21 cellular contexts compared by ENCODE assay signal in genomic region chr19:33898062-33898677, GRCh38.
DNase-seq lines count a peak whose midpoint lies in the region; ATAC-seq, FAIRE-seq and TF ChIP-seq lines count a peak whose summit lies in the region.
"Had no signal": no experiment of that assay in that cellular context is flagged by ENCODE, and none has a peak within 500 bp of the region (broad histone marks: within the 10 kb centered on the region; RNA-seq: fewer than 3 reads in every experiment).

No MANE protein-coding gene starts in this region.

- no peaks in the 10 kb centered on the region for H4K20me1 ChIP-seq in HepG2 (ENCODE audit: insufficient read depth, low read length)
- no peaks in the 10 kb centered on the region for H4K20me1 ChIP-seq in K562 (replicated peaks; ENCODE audit: control insufficient read depth, insufficient read depth, low read length)
- no peaks in the 10 kb centered on the region for H4K20me1 ChIP-seq in smooth muscle cell (ENCODE audit: low read depth)
- H4K20me1 ChIP-seq in Karpas-422 (ENCODE audit: insufficient read depth, low read depth, low read length), result no peaks in the 10 kb centered on the region
- H4K20me1 ChIP-seq: BLaER1 treated with 17β-estradiol and CSF1 and Interleukin-3, amounts not matched to agents 10 nM and 100 nM had no signal

- DNase-seq in HepG2 (ENCODE audit: low spot score), result no peak
- DNase-seq in right lobe of liver, result no peak
- no peak for DNase-seq in K562 (ENCODE audit: extremely low read depth in 1 of 4, low spot score in 3 of 4)
- DNase-seq in smooth muscle cell (lab: John Stamatoyannopoulos, UW; ENCODE audit: unreplicated experiment), result no peak
- DNase-seq in Karpas-422, result no peak
- DNase-seq: 8988T; AML-193; Caco-2; Calu3; CD4-positive, alpha-beta T cell; CD8-positive, alpha-beta T cell; DMS79 treated with DMSO at 0.1 percent for 48 hours; GF-D8 had no signal

- H3K4me1 ChIP-seq in HepG2 (ENCODE audit: insufficient read depth, low read length) (no peaks in the 10 kb centered on the region), right lobe of liver (peaks cover 0 to 21% (median 4%) of the 10 kb centered on the region in 4 donors), HEK293 (ENCODE audit: control insufficient read depth, insufficient read depth, low read length) (peaks cover 10% of the 10 kb centered on the region), K562 (replicated peaks in 1 of 2; ENCODE audit: control insufficient read depth in 2 of 2, insufficient read depth in 2 of 2, low read length in 2 of 2) (no peaks in the 10 kb centered on the region), smooth muscle cell (ENCODE audit: low read depth) (no peaks in the 10 kb centered on the region), Karpas-422 (ENCODE audit: low read length) (no peaks in the 10 kb centered on the region)
- H3K4me1 ChIP-seq: Caco-2 had no signal

- in situ Hi-C loops in HepG2 (cut with HindIII; ENCODE audit: extremely low pct_ligation_motif_present, low pct_unique_long_range_greater_than_20kb), result no loop called here
- in situ Hi-C loops in K562 (cut with MboI), result no loop called here

- no peak overlapping the region for H3K4me2 ChIP-seq in HepG2 (ENCODE audit: low read depth, low read length)
- H3K4me2 ChIP-seq in K562 (ENCODE audit: insufficient read depth, low read length), result no peak overlapping the region
- H3K4me2 ChIP-seq in smooth muscle cell, result no peak overlapping the region
- no peak overlapping the region for H3K4me2 ChIP-seq in Karpas-422 (ENCODE audit: low read depth, low read length, poor library complexity, severe bottlenecking)
- H3K4me2 ChIP-seq: BLaER1 treated with 17β-estradiol and CSF1 and Interleukin-3, amounts not matched to agents 10 nM and 100 nM had no signal

- H3K36me3 ChIP-seq in HepG2 (replicated peaks in 1 of 2; ENCODE audit: control insufficient read depth in 1 of 2, insufficient read depth in 2 of 2, low read length in 2 of 2), result no peaks in the 10 kb centered on the region
- H3K36me3 ChIP-seq in right lobe of liver, result no peaks in the 10 kb centered on the region
- H3K36me3 ChIP-seq in HEK293 (ENCODE audit: control insufficient read depth in 2 of 2, insufficient read depth in 1 of 2, low read length in 2 of 2), result no peaks in the 10 kb centered on the region; a peak in 1 of 3 replicates
- H3K36me3 ChIP-seq in K562 (ENCODE audit: control insufficient read depth, insufficient read depth, low read length), result no peaks in the 10 kb centered on the region
- no peaks in the 10 kb centered on the region for H3K36me3 ChIP-seq in smooth muscle cell (ENCODE audit: low read depth)
- H3K36me3 ChIP-seq in Karpas-422 (ENCODE audit: insufficient read depth, low read length), result no peaks in the 10 kb centered on the region
- H3K36me3 ChIP-seq: BLaER1 treated with 17β-estradiol and CSF1 and Interleukin-3, amounts not matched to agents 10 nM and 100 nM had no signal

- TF ChIP-seq RAD21 in HepG2 (CRISPR knock-in tag; IDR thresholded peaks at IDR 0.05) (no peak), K562 (CRISPR knock-in tag; conservative IDR thresholded peaks at IDR 0.05 in 1 of 2, IDR thresholded peaks at IDR 0.05 in 1 of 2) (no peak)

- H3K4me3 ChIP-seq in HepG2 (replicated peaks in 1 of 3; ENCODE audit: insufficient read depth in 1 of 3, low read depth in 2 of 3, low read length in 3 of 3) (no peak overlapping the region), right lobe of liver (no peak overlapping the region), HEK293 (ENCODE audit: low read depth, low read length) (no peak overlapping the region), K562 (no peak overlapping the region), smooth muscle cell (no peak overlapping the region), Karpas-422 (ENCODE audit: low read length) (no peak overlapping the region)
- H3K4me3 ChIP-seq: BLaER1 treated with 17β-estradiol and CSF1 and Interleukin-3, amounts not matched to agents 10 nM and 100 nM had no signal

- no peak for TF ChIP-seq EP300 in HepG2 (IDR thresholded peaks at IDR 0.05; ENCODE audit: low read depth in 2 of 2, low read length in 2 of 2)
- no peak for TF ChIP-seq EP300 in HepG2 (CRISPR knock-in tag; IDR thresholded peaks at IDR 0.05; ENCODE audit: borderline replicate concordance)
- no peak for TF ChIP-seq EP300 in K562 (IDR thresholded peaks at IDR 0.05; ENCODE audit: low read length)

- TF ChIP-seq POLR2A in HepG2 (IDR thresholded peaks at IDR 0.05; ENCODE audit: insufficient read depth in 1 of 2, low read depth in 2 of 2, low read length in 2 of 2) (no peak), right lobe of liver (IDR thresholded peaks at IDR 0.05) (no peak), K562 (conservative IDR thresholded peaks at IDR 0.05) (no peak)

- H2AFZ ChIP-seq in HepG2 (ENCODE audit: low read length) (no peak overlapping the region), K562 (ENCODE audit: low read depth, low read length) (no peak overlapping the region), smooth muscle cell (ENCODE audit: low read depth) (no peak overlapping the region), Karpas-422 (ENCODE audit: low read length) (no peak overlapping the region)

- POLR2A ChIA-PET in HepG2 (lab: Yijun Ruan, JAX), result no interaction called here
- POLR2A ChIA-PET in HEK293 (lab: Yijun Ruan, JAX), result no interaction called here
- POLR2A ChIA-PET in K562 (lab: Yijun Ruan, JAX), result no interaction called here

- H3F3A ChIP-seq in smooth muscle cell (ENCODE audit: low read depth), result no peaks in the 10 kb centered on the region

- no peaks in the 10 kb centered on the region for H3K79me2 ChIP-seq in HepG2 (ENCODE audit: insufficient read depth, low read length)
- H3K79me2 ChIP-seq in K562 (ENCODE audit: control insufficient read depth, insufficient read depth, low read length), result no peaks in the 10 kb centered on the region
- no peaks in the 10 kb centered on the region for H3K79me2 ChIP-seq in smooth muscle cell (ENCODE audit: low read depth)
- no peaks in the 10 kb centered on the region for H3K79me2 ChIP-seq in Karpas-422 (ENCODE audit: low read length)

- H3K9me3 ChIP-seq in HepG2 (ENCODE audit: low read length), result peaks cover 17% of the 10 kb centered on the region
- peaks cover 0 to 9% (median 4%) of the 10 kb centered on the region in 4 donors for H3K9me3 ChIP-seq in right lobe of liver
- H3K9me3 ChIP-seq in HEK293 (ENCODE audit: control insufficient read depth, insufficient read depth, low read depth, low read length), result peaks cover 9% of the 10 kb centered on the region; the same call in 1 of the 2 replicates
- peaks cover 4% of the 10 kb centered on the region; the same call in 1 of the 2 replicates for H3K9me3 ChIP-seq in K562 (replicated peaks; ENCODE audit: control insufficient read depth, insufficient read depth, low read depth, low read length)
- H3K9me3 ChIP-seq in smooth muscle cell (replicated peaks; ENCODE audit: low read depth), result peaks cover 7% of the 10 kb centered on the region
- H3K9me3 ChIP-seq in Karpas-422 (ENCODE audit: low read length), result no peaks in the 10 kb centered on the region

- intact Hi-C loops in HepG2 (cut with micrococcal nuclease; ENCODE audit: unreplicated experiment) (no loop called here), right lobe of liver (cut with DNase I) (no loop called here), K562 (cut with micrococcal nuclease) (no loop called here)

- BruUV-seq in HepG2 (replicated peaks; lab: Mats Ljungman, UMichigan), result no TSS peak
- BruUV-seq in K562 (replicated peaks; lab: Mats Ljungman, UMichigan), result no TSS peak

- H3K9me1 ChIP-seq in K562 (ENCODE audit: control insufficient read depth, insufficient read depth, low read length), result no peaks in the 10 kb centered on the region

- H3K9ac ChIP-seq in HepG2 (ENCODE audit: insufficient read depth, low read depth, low read length), result no peak overlapping the region
- H3K9ac ChIP-seq in K562 (ENCODE audit: insufficient read depth in 1 of 2, low read depth in 2 of 2, low read length in 2 of 2), result no peak overlapping the region
- no peak overlapping the region for H3K9ac ChIP-seq in smooth muscle cell (ENCODE audit: low read depth)
- H3K9ac ChIP-seq in Karpas-422 (ENCODE audit: low read length), result no peak overlapping the region
- H3K9ac ChIP-seq: BLaER1 treated with 17β-estradiol and CSF1 and Interleukin-3, amounts not matched to agents 10 nM and 100 nM had no signal

- ATAC-seq in HepG2, result no peak
- no peak for ATAC-seq in right lobe of liver
- ATAC-seq in K562, result no peak
- ATAC-seq: CD8-positive, alpha-beta T cell had no signal

- H3K27ac ChIP-seq in HepG2 (ENCODE audit: extremely low read length, insufficient read depth, low read length) (no peak overlapping the region), right lobe of liver (no peak overlapping the region), HEK293 (ENCODE audit: extremely low read depth, low read depth, low read length) (no peak overlapping the region), K562 (ENCODE audit: extremely low read depth, low read depth, low read length) (no peak overlapping the region), smooth muscle cell (ENCODE audit: low read depth) (no peak overlapping the region), Karpas-422 (ENCODE audit: low read length) (no peak overlapping the region)
- H3K27ac ChIP-seq: BLaER1 treated with 17β-estradiol and CSF1 and Interleukin-3, amounts not matched to agents 10 nM and 100 nM; C4-2B had no signal

- H3K9me2 ChIP-seq in Karpas-422 (replicated peaks; ENCODE audit: insufficient read depth, low read length), result no peaks in the 10 kb centered on the region

- H3K27me3 ChIP-seq in HepG2 (ENCODE audit: control insufficient read depth in 1 of 2, insufficient read depth in 2 of 2, low read length in 2 of 2) (peaks cover 0 to 10% of the 10 kb centered on the region in 2 experiments; a peak in 2 of 5 replicates), right lobe of liver (no peaks in the 10 kb centered on the region), K562 (ENCODE audit: control insufficient read depth in 2 of 2, insufficient read depth in 2 of 2, low read length in 2 of 2) (peaks cover 0 to 9% of the 10 kb centered on the region in 2 experiments; a peak in 2 of 5 replicates), smooth muscle cell (ENCODE audit: low read depth) (peaks cover 2% of the 10 kb centered on the region), Karpas-422 (ENCODE audit: low read length) (no peaks in the 10 kb centered on the region)
- H3K27me3 ChIP-seq: BLaER1 treated with 17β-estradiol and CSF1 and Interleukin-3, amounts not matched to agents 10 nM and 100 nM had no signal

- FAIRE-seq in HepG2 (lab: Jason Lieb, UNC) (no peak), K562 (lab: Jason Lieb, UNC) (no peak)
- FAIRE-seq: A204.1, D721Med, G401.6, GM12891, GM19239 had no signal

- CTCF ChIA-PET in HepG2 (lab: Yijun Ruan, JAX; ENCODE audit: low intra/inter-chr PET ratio, low total read pairs), result no interaction called here
- CTCF ChIA-PET in HEK293 (lab: Yijun Ruan, JAX), result no interaction called here
- CTCF ChIA-PET in K562 (lab: Yijun Ruan, JAX; ENCODE audit: low intra/inter-chr PET ratio), result interaction anchor here (0.6 kb wide), 1 partner anchor 329 kb away, joined by 3 read pairs; no protein-coding TSS in a partner anchor

- no peak for TF ChIP-seq CTCF in HepG2 (CRISPR knock-in tag; IDR thresholded peaks at IDR 0.05)
- TF ChIP-seq CTCF in right lobe of liver (IDR thresholded peaks at IDR 0.05), result no peak
- no peak for TF ChIP-seq CTCF in HEK293 (tag by site-specific recombination; IDR thresholded peaks at IDR 0.05)
- no peak for TF ChIP-seq CTCF in K562 (IDR thresholded peaks at IDR 0.05 in 2 of 3, conservative IDR thresholded peaks at IDR 0.05 in 1 of 3; ENCODE audit: insufficient read depth in 2 of 3, low read depth in 1 of 3, low read length in 3 of 3)
- no peak for TF ChIP-seq CTCF in smooth muscle cell (IDR thresholded peaks at IDR 0.05; ENCODE audit: borderline replicate concordance, insufficient read depth, poor library complexity, severe bottlenecking)

Comparison
In these comparisons a context has a peak if more than half of its experiments do, and no peak if none do; other contexts are left out.
1. Of the 241 proteins assayed by ChIP-seq in both HepG2 and K562: peak only in HepG2: none; only in K562: CBX5; in both: none; in neither: 240.